9 cellular contexts compared by ENCODE assay signal in genomic region chr2:224922142-224922727, GRCh38.
DNase-seq lines count a peak whose midpoint lies in the region; ATAC-seq, FAIRE-seq and TF ChIP-seq lines count a peak whose summit lies in the region.
"Had no signal": no experiment of that assay in that cellular context is flagged by ENCODE, and none has a peak within 500 bp of the region (broad histone marks: within the 10 kb centered on the region; RNA-seq: fewer than 3 reads in every experiment).

No MANE protein-coding gene starts in this region.

- no peaks in the 10 kb centered on the region for H3K79me2 ChIP-seq in H1 (ENCODE audit: control insufficient read depth in 1 of 2, insufficient read depth in 2 of 2, low read length in 2 of 2)

- TF ChIP-seq EP300 in H1 (IDR thresholded peaks at IDR 0.05; ENCODE audit: borderline replicate concordance in 1 of 2, low read depth in 2 of 2, low read length in 2 of 2): no peak

- no peak overlapping the region for H3K23ac ChIP-seq in H1 (ENCODE audit: insufficient read length)
- H3K23ac ChIP-seq in mesenchymal stem cell (ENCODE audit: low read length in 2 of 2): no peak overlapping the region

- H2AFZ ChIP-seq in H1 (ENCODE audit: low read length) (0 out of 2 replicates have a peak overlapping the region, but pooled peaks have one; percentile 34), mesenchymal stem cell (ENCODE audit: low read depth, low read length) (no peak overlapping the region)

- no peaks in the 10 kb centered on the region for H3K27me3 ChIP-seq in H1 (replicated peaks in 1 of 4; ENCODE audit: control insufficient read depth in 3 of 4, extremely low read depth in 1 of 4, insufficient read depth in 3 of 4, low read length in 3 of 4)
- no peaks in the 10 kb centered on the region for H3K27me3 ChIP-seq in mesenchymal stem cell (ENCODE audit: control insufficient read depth in 1 of 2, insufficient read depth in 1 of 2, low read length in 2 of 2)

- H2BK12ac ChIP-seq in H1 (ENCODE audit: low read depth, low read length) (no peak overlapping the region), mesenchymal stem cell (ENCODE audit: low read length in 2 of 2) (no peak overlapping the region)

- POLR2A ChIA-PET in H1 (lab: Charles Lee; ENCODE audit: partially characterized antibody): no interaction called here

- H3K4ac ChIP-seq in H1 (replicated peaks; ENCODE audit: insufficient read length, low read depth, low read length) (peak overlapping the region; percentile 35), mesenchymal stem cell (ENCODE audit: low read depth in 1 of 2, low read length in 2 of 2) (no peak overlapping the region)

- in situ Hi-C loops in KBM-7 (cut with MboI; ENCODE audit: low pct_unique_long_range_greater_than_20kb, low sequenced_read_pairs): no loop called here

- H4K20me1 ChIP-seq in H1 (replicated peaks in 1 of 2; ENCODE audit: control insufficient read depth in 1 of 2, insufficient read depth in 2 of 2, low read length in 2 of 2): peaks cover 0 to 14% of the 10 kb centered on the region in 2 experiments

- H3K23me2 ChIP-seq in H1 (ENCODE audit: low read depth, low read length): peaks cover 14% of the 10 kb centered on the region; the same call in 1 of the 2 replicates

- no peak for TF ChIP-seq RAD21 in H1 (IDR thresholded peaks at IDR 0.05 in 1 of 2, conservative IDR thresholded peaks at IDR 0.05 in 1 of 2; ENCODE audit: low read depth in 2 of 2, low read length in 2 of 2)

- H3K9me3 ChIP-seq in H1 (ENCODE audit: insufficient read depth in 2 of 2, low read depth in 1 of 2, low read length in 1 of 2) (no peaks in the 10 kb centered on the region; a peak in 1 of 4 replicates), mesenchymal stem cell (ENCODE audit: control insufficient read depth, low read length) (no peaks in the 10 kb centered on the region)

- H3K14ac ChIP-seq in H1 (ENCODE audit: insufficient read length) (no peak overlapping the region), mesenchymal stem cell (ENCODE audit: low read length in 2 of 2) (no peak overlapping the region)

- H3K56ac ChIP-seq in H1 (replicated peaks; ENCODE audit: insufficient read length, low read depth, low read length): no peak overlapping the region

- 46% methylated on average over 2 of the region's 2 CpGs; no CpG with 5 or more reads in 1 of the 2 experiments for WGBS in H1 (ENCODE audit: extremely low coverage in 1 of 2, insufficient coverage in 1 of 2, insufficient read length in 1 of 2, insufficient replicate concordance in 2 of 2, low coverage in 1 of 2, low lambda C conversion rate in 2 of 2, missing lambda C conversion rate in 1 of 2), 2 experiments
- 100% methylated on average over 1 of the region's 2 CpGs for WGBS in mesenchymal stem cell

- CTCF ChIA-PET in H1 (lab: Charles Lee; ENCODE audit: partially characterized antibody): no interaction called here

- no peak for TF ChIP-seq POLR2A in H1 (IDR thresholded peaks at IDR 0.05; ENCODE audit: control extremely low read depth in 1 of 2, low read depth in 2 of 2, low read length in 2 of 2)

- H3K9ac ChIP-seq in H1 (replicated peaks in 1 of 4; ENCODE audit: extremely low read depth in 1 of 4, low read depth in 3 of 4, low read length in 3 of 4) (no peak overlapping the region), mesenchymal stem cell (ENCODE audit: low read length) (no peak overlapping the region)

- H2BK5ac ChIP-seq in H1 (ENCODE audit: low read depth, low read length) (no peak overlapping the region), mesenchymal stem cell (ENCODE audit: low read depth, low read length, poor library complexity, severe bottlenecking) (no peak overlapping the region)

- no peak overlapping the region for H2BK20ac ChIP-seq in H1 (ENCODE audit: low read length)

- H3K79me1 ChIP-seq in H1 (ENCODE audit: low read depth, low read length): no peaks in the 10 kb centered on the region
- peaks cover 16% of the 10 kb centered on the region for H3K79me1 ChIP-seq in mesenchymal stem cell (replicated peaks; ENCODE audit: low read length, poor library complexity, severe bottlenecking)

- H3K4me1 ChIP-seq in H1 (replicated peaks in 1 of 4; ENCODE audit: control insufficient read depth in 3 of 4, insufficient read depth in 4 of 4, low read length in 3 of 4): no peaks in the 10 kb centered on the region
- peaks cover 2% of the 10 kb centered on the region for H3K4me1 ChIP-seq in mesenchymal stem cell (ENCODE audit: control insufficient read depth, insufficient read depth, low read depth, low read length)

- H2BK15ac ChIP-seq in H1 (ENCODE audit: low read length): no peak overlapping the region
- H2BK15ac ChIP-seq in mesenchymal stem cell (ENCODE audit: low read depth, poor library complexity, severe bottlenecking): no peak overlapping the region

- H3K4me3 ChIP-seq in GM12865 (ENCODE audit: low read depth, low read length): no peak overlapping the region
- H3K4me3 ChIP-seq in H1 (ENCODE audit: extremely low read depth in 1 of 4, insufficient read depth in 2 of 4, low read depth in 3 of 4, low read length in 4 of 4): no peak overlapping the region
- H3K4me3 ChIP-seq in mesenchymal stem cell (ENCODE audit: insufficient read depth in 1 of 2, low read depth in 1 of 2, low read length in 2 of 2): no peak overlapping the region

- H2AK5ac ChIP-seq in H1 (ENCODE audit: low read depth, low read length) (no peak overlapping the region), mesenchymal stem cell (ENCODE audit: low read length, severe bottlenecking) (no peak overlapping the region)

- H3K36me3 ChIP-seq in H1 (ENCODE audit: control insufficient read depth in 2 of 4, insufficient read depth in 4 of 4, low read length in 3 of 4) (no peaks in the 10 kb centered on the region; a peak in 1 of 8 replicates), mesenchymal stem cell (ENCODE audit: control insufficient read depth in 1 of 2, insufficient read depth in 2 of 2, low read depth in 1 of 2, low read length in 2 of 2) (peaks cover 3 to 64% of the 10 kb centered on the region in 2 experiments)

- H4K91ac ChIP-seq in H1 (replicated peaks; ENCODE audit: insufficient read length, low read length) (no peak overlapping the region), mesenchymal stem cell (ENCODE audit: low read length) (no peak overlapping the region)

- ATAC-seq in GM21526 (IDR thresholded peaks at IDR 0.05; ENCODE audit: low FRiP score, unreplicated experiment): peak; percentile 69

- DNase-seq in GM12865 (ENCODE audit: low read depth) (peak; percentile 73), KBM-7 (peak; percentile 44), H1 (ENCODE audit: low read depth in 1 of 2, low spot score in 2 of 2) (no peak), UCSD-AML1 (lab: John Stamatoyannopoulos, UW; ENCODE audit: unreplicated experiment) (no peak), mesenchymal stem cell (no peak), NCI-H1092 treated with DMSO at 0.1 percent for 48 hours (lab: John Stamatoyannopoulos, UW) (no peak)
- DNase-seq in stimulated activated naive CD4-positive, alpha-beta T cell treated with Interleukin-2 at 50 U/mL for 16 hours (lab: John Stamatoyannopoulos, UW): no peak

- no peak overlapping the region for H4K5ac ChIP-seq in H1 (ENCODE audit: insufficient read length, low read depth, low read length)

- H3K27ac ChIP-seq in H1 (ENCODE audit: low read depth, low read length) (no peak overlapping the region), mesenchymal stem cell (ENCODE audit: low read length, poor library complexity, severe bottlenecking) (no peak overlapping the region)

- H3K4me2 ChIP-seq in H1 (ENCODE audit: insufficient read depth in 1 of 2, low read depth in 2 of 2, low read length in 2 of 2) (no peak overlapping the region), mesenchymal stem cell (ENCODE audit: low read length, poor library complexity, severe bottlenecking) (no peak overlapping the region)

- no peak for TF ChIP-seq CTCF in GM12865 (IDR thresholded peaks at IDR 0.05; ENCODE audit: insufficient read depth, low read depth, low read length, missing control alignments)
- no peak for TF ChIP-seq CTCF in H1 (IDR thresholded peaks at IDR 0.05; ENCODE audit: control extremely low read depth in 1 of 3, insufficient read depth in 1 of 3, low read depth in 1 of 3, low read length in 3 of 3)

- H3K18ac ChIP-seq in H1 (ENCODE audit: extremely low read depth, low read length) (no peak overlapping the region), mesenchymal stem cell (ENCODE audit: low read depth in 1 of 2, low read length in 2 of 2) (no peak overlapping the region)

- no peak for FAIRE-seq in H1 (lab: Jason Lieb, UNC)
- FAIRE-seq: bronchial epithelial cell had no signal

- no peak overlapping the region for H2BK120ac ChIP-seq in H1 (replicated peaks; ENCODE audit: low read depth, low read length)
- no peak overlapping the region for H2BK120ac ChIP-seq in mesenchymal stem cell (ENCODE audit: low read depth, low read length)

- H4K8ac ChIP-seq in H1 (ENCODE audit: extremely low read depth, insufficient read depth, low read length): no peak overlapping the region
- no peak overlapping the region for H4K8ac ChIP-seq in mesenchymal stem cell (ENCODE audit: low read length)

TF ChIP-seq in H1, 55 proteins besides CTCF, POLR2A, EP300 and RAD21 (continues in another document):
- TF ChIP-seq SRF (IDR thresholded peaks at IDR 0.05; ENCODE audit: low read depth, low read length): no peak
- TF ChIP-seq EGR1 (IDR thresholded peaks at IDR 0.05; ENCODE audit: borderline replicate concordance, low read depth, low read length): no peak

Comparison
In these comparisons a context has a peak if more than half of its experiments do, and no peak if none do; other contexts are left out.
1. DNase-seq: peak in GM12865 (single experiment) and KBM-7 (single experiment); none in H1 (0 of 2), UCSD-AML1 (single experiment), mesenchymal stem cell (single experiment), NCI-H1092 treated with DMSO at 0.1 percent for 48 hours (single experiment) and stimulated activated naive CD4-positive, alpha-beta T cell treated with Interleukin-2 at 50 U/mL for 16 hours (single experiment).